In genomic region chr2:205931388-205931787, GRCh38 we compare ENCODE assay signal across 18 cellular contexts.
"Had no signal": no experiment of that assay in that cellular context is flagged by ENCODE, and none has a peak within 500 bp of the region (broad histone marks: within the 10 kb centered on the region; RNA-seq: fewer than 3 reads in every experiment).

No MANE protein-coding gene starts in this region.

- H3K4me1 Mint-ChIP-seq: activated naive CD8-positive, alpha-beta T cell treated with anti-CD3 and anti-CD28 coated beads, Interleukin-2, amount 10 ng/mL, durations not matched to agents 7 days and 5 days had no signal

- DNase-seq: activated CD4-positive, alpha-beta T cell treated with anti-CD3 and anti-CD28 coated beads, Interleukin-2, amount 50 U/mL, for 1 hour; activated naive CD4-positive, alpha-beta T cell; activated naive CD8-positive, alpha-beta T cell treated with anti-CD3 and anti-CD28 coated beads, Interleukin-2, amount 10 ng/mL, durations not matched to agents 7 days and 5 days; anterior cingulate cortex; cerebellar nuclear complex; effector memory CD4-positive, alpha-beta T cell; hippocampal formation; kidney glomerular epithelial cell; left ventricle myocardium superior; mesenchymal stem cell; nucleus accumbens; posterior cingulate gyrus; stimulated activated naive CD8-positive, alpha-beta T cell treated with anti-CD3 and anti-CD28 coated beads, Interleukin-15, amount 100 ng/mL, for 72 hours had no signal

- H3K27ac Mint-ChIP-seq: activated naive CD8-positive, alpha-beta T cell treated with anti-CD3 and anti-CD28 coated beads, Interleukin-2, amount 10 ng/mL, durations not matched to agents 7 days and 5 days; natural killer cell treated with Interleukin-12 subunit alpha and Interleukin-12 subunit beta and Interleukin-15 and Interleukin-18, amount 100 ng/mL, for 72 hours; stimulated activated naive CD8-positive, alpha-beta T cell treated with anti-CD3 and anti-CD28 coated beads, Interleukin-15, amount 100 ng/mL, for 72 hours; T-helper 2 cell treated with Interferon-gamma antibody and Interleukin-4, amounts not matched to agents 5 μg/mL and 100 μg/mL, for 36 hours; type B pancreatic cell had no signal

- H3K36me3 Mint-ChIP-seq: activated naive CD8-positive, alpha-beta T cell treated with anti-CD3 and anti-CD28 coated beads, Interleukin-2, amount 10 ng/mL, durations not matched to agents 7 days and 5 days; natural killer cell treated with Interleukin-12 subunit alpha and Interleukin-12 subunit beta and Interleukin-15 and Interleukin-18, amount 100 ng/mL, for 72 hours; type B pancreatic cell had no signal

- H3K4me3 ChIP-seq: skin epidermis had no signal

- H3K4me3 Mint-ChIP-seq: activated naive CD8-positive, alpha-beta T cell treated with anti-CD3 and anti-CD28 coated beads, Interleukin-2, amount 10 ng/mL, durations not matched to agents 7 days and 5 days; natural killer cell treated with Interleukin-12 subunit alpha and Interleukin-12 subunit beta and Interleukin-15 and Interleukin-18, amount 100 ng/mL, for 72 hours; stimulated activated naive CD8-positive, alpha-beta T cell treated with anti-CD3 and anti-CD28 coated beads, Interleukin-15, amount 100 ng/mL, for 72 hours; T-helper 2 cell treated with Interferon-gamma antibody and Interleukin-4, amounts not matched to agents 5 μg/mL and 100 μg/mL, for 36 hours; type B pancreatic cell had no signal

- H3K27ac ChIP-seq: epithelial cell of prostate, skin epidermis had no signal

- H3K9me3 Mint-ChIP-seq: activated naive CD8-positive, alpha-beta T cell treated with anti-CD3 and anti-CD28 coated beads, Interleukin-2, amount 10 ng/mL, durations not matched to agents 7 days and 5 days; natural killer cell treated with Interleukin-12 subunit alpha and Interleukin-12 subunit beta and Interleukin-15 and Interleukin-18, amount 100 ng/mL, for 72 hours; stimulated activated naive CD8-positive, alpha-beta T cell treated with anti-CD3 and anti-CD28 coated beads, Interleukin-15, amount 100 ng/mL, for 72 hours; T-helper 2 cell treated with Interferon-gamma antibody and Interleukin-4, amounts not matched to agents 5 μg/mL and 100 μg/mL, for 36 hours; type B pancreatic cell had no signal
